In the genomic region with DNA sequence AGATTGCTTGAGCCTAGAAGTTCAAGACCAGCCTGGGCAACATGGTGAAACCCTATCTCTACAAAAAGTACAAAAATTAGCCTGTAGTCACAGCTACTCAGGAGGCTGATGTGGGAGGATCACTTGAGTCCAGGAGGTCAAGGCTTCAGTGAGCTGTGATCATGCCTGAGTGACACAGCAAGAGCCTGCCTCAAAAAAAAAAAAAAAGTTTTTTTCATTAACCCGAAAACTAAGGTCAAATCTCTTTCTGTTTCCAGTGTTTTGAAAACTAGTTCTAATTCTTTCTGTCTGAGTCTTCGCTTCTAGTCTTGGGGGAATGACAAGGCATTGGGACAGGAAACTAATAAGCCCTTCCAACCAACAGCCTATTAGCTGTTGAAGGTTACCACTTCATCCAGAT, we compare ENCODE assay signal across 2 cellular contexts.
TF ChIP-seq lines count a peak whose summit lies in the region.

No MANE protein-coding gene starts in this region.

TF ChIP-seq in A549, 52 proteins besides CTCF, POLR2A, EP300 and RAD21 (continued from another document):
- TF ChIP-seq JUNB (IDR thresholded peaks at IDR 0.05) (no peak), BHLHE40 (IDR thresholded peaks at IDR 0.05; ENCODE audit: low read depth, low read length) (no peak), CBX8 (IDR thresholded peaks at IDR 0.05) (no peak), EHMT2 (IDR thresholded peaks at IDR 0.05; ENCODE audit: low read depth) (no peak), HOXA7 (CRISPR knock-in tag; IDR thresholded peaks at IDR 0.05) (no peak), CEBPB (IDR thresholded peaks at IDR 0.05) (no peak), ZNF302 (CRISPR knock-in tag; IDR thresholded peaks at IDR 0.05) (no peak), NR3C1 (IDR thresholded peaks at IDR 0.05) (no peak), RFX5 (IDR thresholded peaks at IDR 0.05) (no peak), FOSB (CRISPR knock-in tag; IDR thresholded peaks at IDR 0.05) (no peak), HOXB5 (CRISPR knock-in tag; IDR thresholded peaks at IDR 0.05) (no peak), KDM1A (IDR thresholded peaks at IDR 0.05; ENCODE audit: low read depth) (no peak), CBX2 (IDR thresholded peaks at IDR 0.05; ENCODE audit: borderline replicate concordance, low read depth) (no peak), FOSL2 (IDR thresholded peaks at IDR 0.05) (no peak), FOSL2 (CRISPR knock-in tag; IDR thresholded peaks at IDR 0.05) (no peak), EHF (CRISPR knock-in tag; IDR thresholded peaks at IDR 0.05) (no peak), HEYL (CRISPR knock-in tag; IDR thresholded peaks at IDR 0.05) (no peak)
- TF ChIP-seq, protein P1, sequence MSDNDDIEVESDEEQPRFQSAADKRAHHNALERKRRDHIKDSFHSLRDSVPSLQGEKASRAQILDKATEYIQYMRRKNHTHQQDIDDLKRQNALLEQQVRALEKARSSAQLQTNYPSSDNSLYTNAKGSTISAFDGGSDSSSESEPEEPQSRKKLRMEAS (IDR thresholded peaks at IDR 0.05) = no peak
- TF ChIP-seq, protein P2, sequence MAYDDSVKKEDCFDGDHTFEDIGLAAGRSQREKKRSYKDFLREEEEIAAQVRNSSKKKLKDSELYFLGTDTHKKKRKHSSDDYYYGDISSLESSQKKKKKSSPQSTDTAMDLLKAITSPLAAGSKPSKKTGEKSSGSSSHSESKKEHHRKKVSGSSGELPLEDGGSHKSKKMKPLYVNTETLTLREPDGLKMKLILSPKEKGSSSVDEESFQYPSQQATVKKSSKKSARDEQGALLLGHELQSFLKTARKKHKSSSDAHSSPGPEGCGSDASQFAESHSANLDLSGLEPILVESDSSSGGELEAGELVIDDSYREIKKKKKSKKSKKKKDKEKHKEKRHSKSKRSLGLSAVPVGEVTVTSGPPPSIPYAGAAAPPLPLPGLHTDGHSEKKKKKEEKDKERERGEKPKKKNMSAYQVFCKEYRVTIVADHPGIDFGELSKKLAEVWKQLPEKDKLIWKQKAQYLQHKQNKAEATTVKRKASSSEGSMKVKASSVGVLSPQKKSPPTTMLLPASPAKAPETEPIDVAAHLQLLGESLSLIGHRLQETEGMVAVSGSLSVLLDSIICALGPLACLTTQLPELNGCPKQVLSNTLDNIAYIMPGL (CRISPR knock-in tag; IDR thresholded peaks at IDR 0.05; ENCODE audit: borderline replicate concordance) = no peak

TF ChIP-seq in K562, 482 proteins besides CTCF, POLR2A, EP300 and RAD21 (continued from another document):
- TF ChIP-seq NR2C2 (CRISPR knock-in tag; IDR thresholded peaks at IDR 0.05) (no peak), NR2C2 (tag; IDR thresholded peaks at IDR 0.05) (peak; percentile 25; the same call in 1 of the 2 replicates), ZNF444 (CRISPR knock-in tag; IDR thresholded peaks at IDR 0.05) (no peak), ZNF384 (IDR thresholded peaks at IDR 0.05; ENCODE audit: low read depth, low read length) (peak; percentile 44; the same call in 1 of the 2 replicates), HCFC1 (IDR thresholded peaks at IDR 0.05; ENCODE audit: low read depth, low read length) (no peak)
- TF ChIP-seq, protein P3, sequence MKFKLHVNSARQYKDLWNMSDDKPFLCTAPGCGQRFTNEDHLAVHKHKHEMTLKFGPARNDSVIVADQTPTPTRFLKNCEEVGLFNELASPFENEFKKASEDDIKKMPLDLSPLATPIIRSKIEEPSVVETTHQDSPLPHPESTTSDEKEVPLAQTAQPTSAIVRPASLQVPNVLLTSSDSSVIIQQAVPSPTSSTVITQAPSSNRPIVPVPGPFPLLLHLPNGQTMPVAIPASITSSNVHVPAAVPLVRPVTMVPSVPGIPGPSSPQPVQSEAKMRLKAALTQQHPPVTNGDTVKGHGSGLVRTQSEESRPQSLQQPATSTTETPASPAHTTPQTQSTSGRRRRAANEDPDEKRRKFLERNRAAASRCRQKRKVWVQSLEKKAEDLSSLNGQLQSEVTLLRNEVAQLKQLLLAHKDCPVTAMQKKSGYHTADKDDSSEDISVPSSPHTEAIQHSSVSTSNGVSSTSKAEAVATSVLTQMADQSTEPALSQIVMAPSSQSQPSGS (CRISPR knock-in tag; IDR thresholded peaks at IDR 0.05) = no peak
- TF ChIP-seq, protein P4, sequence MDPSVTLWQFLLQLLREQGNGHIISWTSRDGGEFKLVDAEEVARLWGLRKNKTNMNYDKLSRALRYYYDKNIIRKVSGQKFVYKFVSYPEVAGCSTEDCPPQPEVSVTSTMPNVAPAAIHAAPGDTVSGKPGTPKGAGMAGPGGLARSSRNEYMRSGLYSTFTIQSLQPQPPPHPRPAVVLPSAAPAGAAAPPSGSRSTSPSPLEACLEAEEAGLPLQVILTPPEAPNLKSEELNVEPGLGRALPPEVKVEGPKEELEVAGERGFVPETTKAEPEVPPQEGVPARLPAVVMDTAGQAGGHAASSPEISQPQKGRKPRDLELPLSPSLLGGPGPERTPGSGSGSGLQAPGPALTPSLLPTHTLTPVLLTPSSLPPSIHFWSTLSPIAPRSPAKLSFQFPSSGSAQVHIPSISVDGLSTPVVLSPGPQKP (CRISPR knock-in tag; IDR thresholded peaks at IDR 0.05) = no peak
- TF ChIP-seq, protein P5, sequence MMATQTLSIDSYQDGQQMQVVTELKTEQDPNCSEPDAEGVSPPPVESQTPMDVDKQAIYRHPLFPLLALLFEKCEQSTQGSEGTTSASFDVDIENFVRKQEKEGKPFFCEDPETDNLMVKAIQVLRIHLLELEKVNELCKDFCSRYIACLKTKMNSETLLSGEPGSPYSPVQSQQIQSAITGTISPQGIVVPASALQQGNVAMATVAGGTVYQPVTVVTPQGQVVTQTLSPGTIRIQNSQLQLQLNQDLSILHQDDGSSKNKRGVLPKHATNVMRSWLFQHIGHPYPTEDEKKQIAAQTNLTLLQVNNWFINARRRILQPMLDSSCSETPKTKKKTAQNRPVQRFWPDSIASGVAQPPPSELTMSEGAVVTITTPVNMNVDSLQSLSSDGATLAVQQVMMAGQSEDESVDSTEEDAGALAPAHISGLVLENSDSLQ (IDR thresholded peaks at IDR 0.05) = peak; percentile 67
